In the genomic region with DNA sequence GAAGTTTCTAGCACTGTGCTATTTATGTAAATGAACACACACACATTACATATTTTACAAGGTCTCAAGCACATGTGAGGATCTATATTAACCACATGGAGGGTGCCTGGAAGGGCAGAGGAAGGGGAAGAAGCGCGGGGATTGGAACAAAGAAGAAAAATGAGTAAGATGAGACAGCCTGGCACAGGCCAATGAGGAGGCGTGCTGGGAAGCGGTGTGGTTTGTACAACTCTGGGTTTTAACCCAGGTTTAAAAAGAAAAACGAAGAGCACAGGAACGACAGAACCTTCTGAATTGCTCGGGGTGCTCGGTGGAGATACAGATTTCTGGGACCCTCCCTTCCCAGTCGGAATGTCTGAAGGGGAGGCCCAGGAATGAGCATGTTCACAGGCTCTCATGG, we compare ENCODE assay signal across 29 cellular contexts. TPM values are rescaled to one million over a fixed set of nuclear protein-coding genes. Genes with fewer than 3 reads are reported as not detected.
DNase-seq lines count a peak whose midpoint lies in the region; ATAC-seq, FAIRE-seq and TF ChIP-seq lines count a peak whose summit lies in the region.
"Had no signal": no experiment of that assay in that cellular context is flagged by ENCODE, and none has a peak within 500 bp of the region (broad histone marks: within the 10 kb centered on the region; RNA-seq: fewer than 3 reads in every experiment).

No MANE protein-coding gene starts in this region.

- TF ChIP-seq CTCF in HEK293 (tag by site-specific recombination; IDR thresholded peaks at IDR 0.05) (no peak), astrocyte (IDR thresholded peaks at IDR 0.05; ENCODE audit: insufficient read depth, low read depth, low read length) (no peak), nephron progenitor cell (IDR thresholded peaks at IDR 0.05) (no peak)

- H3K9me3 Mint-ChIP-seq in astrocyte (ENCODE audit: unreplicated experiment) (peaks cover 5% of the 10 kb centered on the region), nephron progenitor cell (no peaks in the 10 kb centered on the region)
- H3K9me3 Mint-ChIP-seq in natural killer cell treated with Interleukin-12 subunit alpha and Interleukin-12 subunit beta and Interleukin-15 and Interleukin-18, amount 100 ng/mL, for 72 hours, result no peaks in the 10 kb centered on the region
- H3K9me3 Mint-ChIP-seq: CD8-positive, alpha-beta T cell; GM23338; H9; HFFc6 had no signal

- H3K4me1 ChIP-seq in HEK293 (ENCODE audit: control insufficient read depth, insufficient read depth, low read length) (no peaks in the 10 kb centered on the region), astrocyte (ENCODE audit: insufficient read depth, low read length) (peaks cover 37% of the 10 kb centered on the region)

- H3K4me1 Mint-ChIP-seq in astrocyte (ENCODE audit: low read depth, unreplicated experiment) (peaks cover 23% of the 10 kb centered on the region), nephron progenitor cell (peaks cover 90% of the 10 kb centered on the region)
- H3K4me1 Mint-ChIP-seq in natural killer cell treated with Interleukin-12 subunit alpha and Interleukin-12 subunit beta and Interleukin-15 and Interleukin-18, amount 100 ng/mL, for 72 hours (ENCODE audit: low read depth in 2 of 2), result peaks cover 0 to 4% of the 10 kb centered on the region in 2 donors

- H3K4me3 Mint-ChIP-seq in astrocyte (ENCODE audit: unreplicated experiment) (no peak overlapping the region), nephron progenitor cell (no peak overlapping the region)
- no peak overlapping the region for H3K4me3 Mint-ChIP-seq in natural killer cell treated with Interleukin-12 subunit alpha and Interleukin-12 subunit beta and Interleukin-15 and Interleukin-18, amount 100 ng/mL, for 72 hours
- H3K4me3 Mint-ChIP-seq: CD8-positive, alpha-beta T cell; GM23338; H9; HFFc6 had no signal

- peak overlapping the region; percentile 5 for H3K4me2 ChIP-seq in astrocyte (ENCODE audit: low read length)
- H3K4me2 ChIP-seq: A549, GM23338, PC-9 had no signal

- CTCF ChIA-PET in HEK293 (lab: Yijun Ruan, JAX), result no interaction called here

- H3K27ac Mint-ChIP-seq in astrocyte (ENCODE audit: unreplicated experiment) (no peak overlapping the region), nephron progenitor cell (peak overlapping the region; percentile 38)
- H3K27ac Mint-ChIP-seq in natural killer cell treated with Interleukin-12 subunit alpha and Interleukin-12 subunit beta and Interleukin-15 and Interleukin-18, amount 100 ng/mL, for 72 hours, result no peak overlapping the region
- H3K27ac Mint-ChIP-seq: CD8-positive, alpha-beta T cell; GM23338; H9; HFFc6 had no signal

- ATAC-seq in HG02884 (IDR thresholded peaks at IDR 0.05; ENCODE audit: unreplicated experiment), result no peak
- no peak for ATAC-seq in natural killer cell treated with Interleukin-12 subunit alpha and Interleukin-12 subunit beta and Interleukin-15 and Interleukin-18, amount 100 ng/mL, for 72 hours
- ATAC-seq: A549; CD8-positive, alpha-beta T cell; GM12878; GM23338; Right ventricle myocardium inferior had no signal

- no peak overlapping the region for H2AFZ ChIP-seq in astrocyte (ENCODE audit: low read depth, low read length)
- H2AFZ ChIP-seq: GM23338, PC-9 had no signal

- H3K9ac ChIP-seq in astrocyte (ENCODE audit: low read length), result peak overlapping the region; percentile 9

- H3K36me3 Mint-ChIP-seq in astrocyte (ENCODE audit: low read depth, unreplicated experiment), result peaks cover 8% of the 10 kb centered on the region
- H3K36me3 Mint-ChIP-seq in nephron progenitor cell (ENCODE audit: low read depth), result peaks cover 32% of the 10 kb centered on the region
- no peaks in the 10 kb centered on the region for H3K36me3 Mint-ChIP-seq in natural killer cell treated with Interleukin-12 subunit alpha and Interleukin-12 subunit beta and Interleukin-15 and Interleukin-18, amount 100 ng/mL, for 72 hours
- H3K36me3 Mint-ChIP-seq: CD8-positive, alpha-beta T cell had no signal

- no peak for FAIRE-seq in astrocyte (lab: Jason Lieb, UNC)
- FAIRE-seq: A549, GM12878 had no signal

- H4K20me1 ChIP-seq in astrocyte (ENCODE audit: insufficient read depth, low read length), result peaks cover 93% of the 10 kb centered on the region

- H3K4me3 ChIP-seq in HEK293 (ENCODE audit: low read depth, low read length) (no peak overlapping the region), astrocyte (ENCODE audit: insufficient read depth, low read depth, low read length) (no peak overlapping the region)
- H3K4me3 ChIP-seq: A549, GM12878, GM23338, PC-9, SJSA1 had no signal

- POLR2A ChIA-PET in HEK293 (lab: Yijun Ruan, JAX), result no interaction called here

- no peaks in the 10 kb centered on the region for H3K27me3 ChIP-seq in astrocyte (ENCODE audit: insufficient read depth, low read length)
- H3K27me3 ChIP-seq: SJSA1 had no signal

- peaks cover 7% of the 10 kb centered on the region for H3K27me3 Mint-ChIP-seq in astrocyte (ENCODE audit: low read depth, unreplicated experiment)
- no peaks in the 10 kb centered on the region for H3K27me3 Mint-ChIP-seq in nephron progenitor cell (ENCODE audit: low read depth, poor library complexity)
- H3K27me3 Mint-ChIP-seq in natural killer cell treated with Interleukin-12 subunit alpha and Interleukin-12 subunit beta and Interleukin-15 and Interleukin-18, amount 100 ng/mL, for 72 hours, result peaks cover 43 to 53% of the 10 kb centered on the region in 2 donors

- no peaks in the 10 kb centered on the region for H3K9me3 ChIP-seq in HEK293 (ENCODE audit: control insufficient read depth, insufficient read depth, low read depth, low read length)
- H3K9me3 ChIP-seq in astrocyte (ENCODE audit: insufficient read depth, low read depth, low read length), result no peaks in the 10 kb centered on the region
- H3K9me3 ChIP-seq: A549, Caco-2, SJSA1 had no signal

- H3K27ac ChIP-seq in HEK293 (ENCODE audit: extremely low read depth, low read depth, low read length) (no peak overlapping the region), astrocyte (ENCODE audit: low read depth, low read length) (no peak overlapping the region)
- H3K27ac ChIP-seq: A549, C4-2B, PC-9, SJSA1 had no signal

- peaks cover 91% of the 10 kb centered on the region for H3K79me2 ChIP-seq in astrocyte (ENCODE audit: insufficient read depth, low read length)

- DNase-seq in astrocyte (ENCODE audit: low read depth) (no peak), nephron progenitor cell (no peak), NCI-H526 treated with DMSO at 0.1 percent for 48 hours (lab: John Stamatoyannopoulos, UW) (no peak), SKM-1 (lab: John Stamatoyannopoulos, UW; ENCODE audit: unreplicated experiment) (no peak)
- no peak for DNase-seq in natural killer cell treated with Interleukin-12 subunit alpha and Interleukin-12 subunit beta and Interleukin-15 and Interleukin-18, amount 100 ng/mL, for 72 hours (ENCODE audit: low spot score)
- DNase-seq: AML-193; Caco-2; CD8-positive, alpha-beta T cell; EL; GDM1; H9; HFFc6; IMR-90; KG1; NCI-H1092; NCI-H1417 treated with DMSO at 0.1 percent for 48 hours; NCI-H187; NCI-H2081 treated with DMSO at 0.1 percent for 48 hours; NCI-H446 treated with DMSO at 0.1 percent for 48 hours; NCI-H526; PC-9 had no signal

- H3K36me3 ChIP-seq in HEK293 (ENCODE audit: control insufficient read depth in 2 of 2, insufficient read depth in 1 of 2, low read length in 2 of 2) (peaks cover 0 to 4% of the 10 kb centered on the region in 2 experiments; a peak in 1 of 3 replicates), astrocyte (ENCODE audit: insufficient read depth, low read length) (peaks cover 19% of the 10 kb centered on the region)
- H3K36me3 ChIP-seq: SJSA1 had no signal

TF ChIP-seq in HEK293, 187 proteins besides CTCF, POLR2A, EP300 and RAD21:
- no peak for TF ChIP-seq ZSCAN23 (tag by site-specific recombination; IDR thresholded peaks at IDR 0.05)
- no peak for TF ChIP-seq ZFP41 (tag by site-specific recombination; IDR thresholded peaks at IDR 0.05; ENCODE audit: borderline replicate concordance)
- no peak for TF ChIP-seq ZNF654 (tag by site-specific recombination; IDR thresholded peaks at IDR 0.05; ENCODE audit: low read depth)
- TF ChIP-seq ZFP3 (tag by site-specific recombination; IDR thresholded peaks at IDR 0.05; ENCODE audit: low read depth), result no peak
- TF ChIP-seq ZNF350 (tag by site-specific recombination; IDR thresholded peaks at IDR 0.05), result no peak
- TF ChIP-seq ZBTB20 (tag by site-specific recombination; IDR thresholded peaks at IDR 0.05), result peak; percentile 55
- no peak for TF ChIP-seq ZNF558 (tag by site-specific recombination; IDR thresholded peaks at IDR 0.05)
- no peak for TF ChIP-seq ZNF776 (tag by site-specific recombination; IDR thresholded peaks at IDR 0.05; ENCODE audit: borderline replicate concordance)
TF ChIP-seq in HEK293: peak in this region for 1.

RNA-seq across cellular contexts. Expression of a gene that starts 5.6 kb away (rescaled TPM):
- 45.5 and 45.9 TPM in 2 replicates for total RNA-seq in astrocyte
- not detected for total RNA-seq in natural killer cell treated with Interleukin-12 subunit alpha and Interleukin-12 subunit beta and Interleukin-15 and Interleukin-18, amount 100 ng/mL, for 72 hours
- total RNA-seq: CD8-positive, alpha-beta T cell; GM12878; PC-9 had no signal

RNA-seq across cellular contexts. Expression of a gene that starts 58.7 kb away (rescaled TPM):
- total RNA-seq in astrocyte, result 5.8 and 6.3 TPM in 2 replicates
- total RNA-seq in natural killer cell treated with Interleukin-12 subunit alpha and Interleukin-12 subunit beta and Interleukin-15 and Interleukin-18, amount 100 ng/mL, for 72 hours, result 1 to 10 TPM; 5.7 to 5.9 TPM

RNA-seq across cellular contexts. Expression of a gene that starts 59.0 kb away (rescaled TPM):
- total RNA-seq in astrocyte, result 57.9 and 63.4 TPM in 2 replicates
- total RNA-seq in natural killer cell treated with Interleukin-12 subunit alpha and Interleukin-12 subunit beta and Interleukin-15 and Interleukin-18, amount 100 ng/mL, for 72 hours, result 10 to 100 TPM; 42.0 to 49.5 TPM

Comparison
In these comparisons a context has a peak if more than half of its experiments do, and no peak if none do; other contexts are left out.
1. RNA of a gene that starts 5.6 kb away (total RNA-seq): 45.5 to 45.9 TPM in astrocyte; not detected in natural killer cell treated with Interleukin-12 subunit alpha and Interleukin-12 subunit beta and Interleukin-15 and Interleukin-18, amount 100 ng/mL, for 72 hours; every median in the first group is over 10 times any median in the second.